8 cellular contexts compared by ENCODE assay signal in genomic region chr2:237967463-237967871, GRCh38.
DNase-seq lines count a peak whose midpoint lies in the region; ATAC-seq and TF ChIP-seq lines count a peak whose summit lies in the region.

No MANE protein-coding gene starts in this region.

- peak overlapping the region; percentile 80 for H3K4me3 ChIP-seq in WERI-Rb-1 (ENCODE audit: low read depth, low read length)
- H3K4me3 ChIP-seq in epithelial cell of esophagus (ENCODE audit: low read length), result peak overlapping the region; percentile 70
- peak overlapping the region; percentile 53 for H3K4me3 ChIP-seq in mucosa of stomach (ENCODE audit: low read length)

- H3K9me3 ChIP-seq in WERI-Rb-1 (ENCODE audit: severe bottlenecking), result peaks cover 6% of the 10 kb centered on the region
- H3K9me3 ChIP-seq in mucosa of stomach (ENCODE audit: control insufficient read depth, low read length), result no peaks in the 10 kb centered on the region

- H3K27me3 ChIP-seq in WERI-Rb-1 (ENCODE audit: insufficient read depth, low read depth, severe bottlenecking) (no peaks in the 10 kb centered on the region), mucosa of stomach (ENCODE audit: control insufficient read depth, insufficient read depth, low read length) (no peaks in the 10 kb centered on the region)

- H3K27ac ChIP-seq in 22Rv1, result peak overlapping the region; percentile 54
- H3K27ac ChIP-seq in WERI-Rb-1, result no peak overlapping the region

- H3K9ac ChIP-seq in mucosa of stomach (ENCODE audit: low read length), result peak overlapping the region; percentile 66

- DNase-seq in WERI-Rb-1 (peak; percentile 25), epithelial cell of esophagus (ENCODE audit: low read depth) (peak; percentile 29), GM19238 (ENCODE audit: insufficient read length, low spot score) (no peak)

- H3K36me3 ChIP-seq in WERI-Rb-1 (peaks cover 3% of the 10 kb centered on the region; the same call in 1 of the 2 replicates), mucosa of stomach (ENCODE audit: control insufficient read depth, insufficient read depth, low read length) (no peaks in the 10 kb centered on the region)

- peaks cover 15% of the 10 kb centered on the region for H3K4me1 ChIP-seq in mucosa of stomach (ENCODE audit: control insufficient read depth, insufficient read depth, low read length)

- no peak for TF ChIP-seq CTCF in 22Rv1 (IDR thresholded peaks at IDR 0.05)
- no peak for TF ChIP-seq CTCF in WERI-Rb-1 (IDR thresholded peaks at IDR 0.05; ENCODE audit: low read depth, low read length)
- no peak for TF ChIP-seq CTCF in epithelial cell of esophagus (IDR thresholded peaks at IDR 0.05; ENCODE audit: insufficient read depth, low read depth, low read length, missing control alignments)

- ATAC-seq in GM19397 (IDR thresholded peaks at IDR 0.05; ENCODE audit: unreplicated experiment), result peak; percentile 1
- no peak for ATAC-seq in GM18868 (IDR thresholded peaks at IDR 0.05; ENCODE audit: unreplicated experiment)
- ATAC-seq in HG03196 (IDR thresholded peaks at IDR 0.05; ENCODE audit: unreplicated experiment), result no peak
